19 cellular contexts compared by ENCODE assay signal in genomic region chr20:58871533-58872102, GRCh38. TPM values are rescaled to one million over a fixed set of nuclear protein-coding genes. Genes with fewer than 3 reads are reported as not detected.
"Had no signal": no experiment of that assay in that cellular context is flagged by ENCODE, and none has a peak within 500 bp of the region (broad histone marks: within the 10 kb centered on the region; RNA-seq: fewer than 3 reads in every experiment).

No MANE protein-coding gene starts in this region.

- H3K4me2 ChIP-seq: smooth muscle cell had no signal

- H3K27ac Mint-ChIP-seq: activated B cell treated with CpG ODN at 0.5 μM for 24 hours; activated CD4-positive, alpha-beta memory T cell treated with anti-CD3 and anti-CD28 coated beads, Interleukin-2, amount 10 ng/mL, durations not matched to agents 7 days and 5 days; activated CD8-positive, alpha-beta memory T cell treated with anti-CD3 and anti-CD28 coated beads, Interleukin-2, amount 10 ng/mL, durations not matched to agents 7 days and 5 days; activated naive CD4-positive, alpha-beta T cell treated with anti-CD3 and anti-CD28 coated beads, Interleukin-2, amount 50 U/mL, for 24 hours; activated T-cell treated with anti-CD3 and anti-CD28 coated beads, Interleukin-2, amount 50 U/mL, for 24 hours; memory B cell; stimulated activated effector memory CD8-positive, alpha-beta T cell treated with anti-CD3 and anti-CD28 coated beads, Interleukin-12 subunit alpha, Interleukin-12 subunit beta, amount 100 ng/mL, for 72 hours had no signal

- H3K4me3 ChIP-seq: ascending aorta, coronary artery, gastroesophageal sphincter, heart left ventricle, smooth muscle cell, stomach, upper lobe of left lung had no signal

- H3K9me3 Mint-ChIP-seq: activated B cell treated with CpG ODN at 0.5 μM for 24 hours; activated CD4-positive, alpha-beta memory T cell treated with anti-CD3 and anti-CD28 coated beads, Interleukin-2, amount 10 ng/mL, durations not matched to agents 7 days and 5 days; activated naive CD4-positive, alpha-beta T cell treated with anti-CD3 and anti-CD28 coated beads, Interleukin-2, amount 50 U/mL, for 24 hours; activated T-cell treated with anti-CD3 and anti-CD28 coated beads, Interleukin-2, amount 50 U/mL, for 24 hours; memory B cell; naive thymus-derived CD8-positive, alpha-beta T cell; stimulated activated effector memory CD8-positive, alpha-beta T cell treated with anti-CD3 and anti-CD28 coated beads, Interleukin-12 subunit alpha, Interleukin-12 subunit beta, amount 100 ng/mL, for 72 hours had no signal

- H3K36me3 ChIP-seq: ascending aorta, gastroesophageal sphincter, heart left ventricle, stomach, upper lobe of left lung had no signal

- H2AFZ ChIP-seq: parathyroid adenoma had no signal

- ATAC-seq: activated CD8-positive, alpha-beta memory T cell treated with anti-CD3 and anti-CD28 coated beads, Interleukin-2, amount 10 ng/mL, durations not matched to agents 7 days and 5 days; gastroesophageal sphincter; heart left ventricle; sciatic nerve had no signal

- H3K27me3 ChIP-seq: ascending aorta, heart left ventricle, stomach, upper lobe of left lung had no signal

- H3K4me3 Mint-ChIP-seq: activated B cell treated with CpG ODN at 0.5 μM for 24 hours; activated CD4-positive, alpha-beta memory T cell treated with anti-CD3 and anti-CD28 coated beads, Interleukin-2, amount 10 ng/mL, durations not matched to agents 7 days and 5 days; activated CD8-positive, alpha-beta memory T cell treated with anti-CD3 and anti-CD28 coated beads, Interleukin-2, amount 10 ng/mL, durations not matched to agents 7 days and 5 days; activated naive CD4-positive, alpha-beta T cell treated with anti-CD3 and anti-CD28 coated beads, Interleukin-2, amount 50 U/mL, for 24 hours; activated T-cell treated with anti-CD3 and anti-CD28 coated beads, Interleukin-2, amount 50 U/mL, for 24 hours; memory B cell; naive thymus-derived CD8-positive, alpha-beta T cell; stimulated activated effector memory CD8-positive, alpha-beta T cell treated with anti-CD3 and anti-CD28 coated beads, Interleukin-12 subunit alpha, Interleukin-12 subunit beta, amount 100 ng/mL, for 72 hours had no signal

- H3K27me3 Mint-ChIP-seq: activated B cell treated with CpG ODN at 0.5 μM for 24 hours; activated naive CD4-positive, alpha-beta T cell treated with anti-CD3 and anti-CD28 coated beads, Interleukin-2, amount 50 U/mL, for 24 hours; activated T-cell treated with anti-CD3 and anti-CD28 coated beads, Interleukin-2, amount 50 U/mL, for 24 hours had no signal

- H3K36me3 Mint-ChIP-seq: activated CD8-positive, alpha-beta memory T cell treated with anti-CD3 and anti-CD28 coated beads, Interleukin-2, amount 10 ng/mL, durations not matched to agents 7 days and 5 days; activated naive CD4-positive, alpha-beta T cell treated with anti-CD3 and anti-CD28 coated beads, Interleukin-2, amount 50 U/mL, for 24 hours; memory B cell; naive thymus-derived CD8-positive, alpha-beta T cell; stimulated activated effector memory CD8-positive, alpha-beta T cell treated with anti-CD3 and anti-CD28 coated beads, Interleukin-12 subunit alpha, Interleukin-12 subunit beta, amount 100 ng/mL, for 72 hours had no signal

- H3K27ac ChIP-seq: ascending aorta, coronary artery, gastroesophageal sphincter, heart left ventricle, parathyroid adenoma, stomach, upper lobe of left lung had no signal

- H3K9ac ChIP-seq: parathyroid adenoma had no signal

- H3K9me3 ChIP-seq: ascending aorta, gastroesophageal sphincter, heart left ventricle, stomach, upper lobe of left lung had no signal

- H3K4me1 ChIP-seq: ascending aorta, parathyroid adenoma, upper lobe of left lung had no signal

- DNase-seq: activated B cell treated with CpG ODN at 0.5 μM for 24 hours; activated CD4-positive, alpha-beta memory T cell treated with anti-CD3 and anti-CD28 coated beads, Interleukin-2, amount 10 ng/mL, durations not matched to agents 7 days and 5 days; activated CD4-positive, alpha-beta T cell treated with anti-CD3 and anti-CD28 coated beads for 4 hours; activated CD8-positive, alpha-beta memory T cell treated with anti-CD3 and anti-CD28 coated beads, Interleukin-2, amount 10 ng/mL, durations not matched to agents 7 days and 5 days; activated T-cell treated with anti-CD3 and anti-CD28 coated beads, Interleukin-2, amount 50 U/mL, for 24 hours; heart left ventricle; naive thymus-derived CD8-positive, alpha-beta T cell; stimulated activated CD4-positive, alpha-beta T cell treated with anti-CD3 and anti-CD28 coated beads, Interleukin-4, amount 100 ng/mL, for 24 hours; stomach; upper lobe of left lung had no signal

RNA-seq across cellular contexts. Expression of gene GNAS-AS1, which starts 20.9 kb away (rescaled TPM):
- total RNA-seq: ascending aorta had no signal
- polyA plus RNA-seq: smooth muscle cell had no signal
